Comparison of ENCODE assay signal across 1 cellular context in genomic region chr4:107444-108429, GRCh38.
TF ChIP-seq lines count a peak whose summit lies in the region.

No MANE protein-coding gene starts in this region.

TF ChIP-seq in WTC11, 78 proteins besides CTCF, POLR2A, EP300 and RAD21 (continued from another document and continues in another):
- TF ChIP-seq PREB (CRISPR knock-in tag; IDR thresholded peaks at IDR 0.05; ENCODE audit: borderline replicate concordance) (no peak), ZBTB43 (CRISPR knock-in tag; IDR thresholded peaks at IDR 0.05) (no peak), GTF2I (CRISPR knock-in tag; conservative IDR thresholded peaks at IDR 0.05) (no peak), TEAD1 (CRISPR knock-in tag; IDR thresholded peaks at IDR 0.05) (0 out of 2 replicates have a peak, but pooled peaks have one; percentile 49), RORB (CRISPR knock-in tag; IDR thresholded peaks at IDR 0.05) (no peak), FOXK1 (CRISPR knock-in tag; IDR thresholded peaks at IDR 0.05) (no peak), RELA (CRISPR knock-in tag; IDR thresholded peaks at IDR 0.05; ENCODE audit: borderline replicate concordance) (0 out of 2 replicates have a peak, but pooled peaks have one; percentile 52), ATF2 (CRISPR knock-in tag; IDR thresholded peaks at IDR 0.05; ENCODE audit: borderline replicate concordance, low read depth) (no peak), USF2 (CRISPR knock-in tag; IDR thresholded peaks at IDR 0.05) (no peak), ATF1 (CRISPR knock-in tag; IDR thresholded peaks at IDR 0.05) (no peak), FOXP1 (CRISPR knock-in tag; IDR thresholded peaks at IDR 0.05; ENCODE audit: borderline replicate concordance) (peak; percentile 89), OVOL2 (CRISPR knock-in tag; IDR thresholded peaks at IDR 0.05; ENCODE audit: borderline replicate concordance) (no peak), CREB1 (CRISPR knock-in tag; IDR thresholded peaks at IDR 0.05) (no peak), ELF4 (CRISPR knock-in tag; IDR thresholded peaks at IDR 0.05; ENCODE audit: low read depth) (peak; percentile 92; the same call in 1 of the 2 replicates), ZNF232 (CRISPR knock-in tag; IDR thresholded peaks at IDR 0.05) (no peak), STAT6 (CRISPR knock-in tag; conservative IDR thresholded peaks at IDR 0.05; ENCODE audit: low read depth) (no peak), MYBL2 (CRISPR knock-in tag; IDR thresholded peaks at IDR 0.05) (0 out of 2 replicates have a peak, but pooled peaks have one; percentile 19), FOXJ3 (CRISPR knock-in tag; IDR thresholded peaks at IDR 0.05; ENCODE audit: borderline replicate concordance) (no peak), SP1 (CRISPR knock-in tag; conservative IDR thresholded peaks at IDR 0.05) (no peak), TP53 (CRISPR knock-in tag; IDR thresholded peaks at IDR 0.05) (no peak), HMGXB4 (CRISPR knock-in tag; IDR thresholded peaks at IDR 0.05) (no peak; the same call in 1 of the 2 replicates), ZNF532 (CRISPR knock-in tag; IDR thresholded peaks at IDR 0.05; ENCODE audit: borderline replicate concordance) (no peak), TEAD4 (CRISPR knock-in tag; IDR thresholded peaks at IDR 0.05) (no peak; the same call in 1 of the 2 replicates), ESRRA (CRISPR knock-in tag; IDR thresholded peaks at IDR 0.05; ENCODE audit: borderline replicate concordance) (no peak), ZSCAN18 (CRISPR knock-in tag; IDR thresholded peaks at IDR 0.05) (no peak), HMGA2 (CRISPR knock-in tag; IDR thresholded peaks at IDR 0.05) (no peak), MAX (CRISPR knock-in tag; IDR thresholded peaks at IDR 0.05) (peak; percentile 38; the same call in 1 of the 2 replicates), ZNF263 (CRISPR knock-in tag; IDR thresholded peaks at IDR 0.05; ENCODE audit: low read depth) (peak; percentile 99), GABPB1 (CRISPR knock-in tag; IDR thresholded peaks at IDR 0.05) (no peak), ZNF512 (CRISPR knock-in tag; IDR thresholded peaks at IDR 0.05; ENCODE audit: borderline replicate concordance) (no peak), ZNF317 (CRISPR knock-in tag; IDR thresholded peaks at IDR 0.05; ENCODE audit: borderline replicate concordance, low read depth) (no peak; the same call in 1 of the 2 replicates), EMX1 (CRISPR knock-in tag; IDR thresholded peaks at IDR 0.05) (no peak), MLX (CRISPR knock-in tag; IDR thresholded peaks at IDR 0.05) (no peak), NFYB (CRISPR knock-in tag; conservative IDR thresholded peaks at IDR 0.05; ENCODE audit: low read depth) (no peak), ZBTB21 (CRISPR knock-in tag; IDR thresholded peaks at IDR 0.05; ENCODE audit: borderline replicate concordance) (no peak), NR1H2 (CRISPR knock-in tag; IDR thresholded peaks at IDR 0.05) (no peak), ZMAT4 (CRISPR knock-in tag; IDR thresholded peaks at IDR 0.05) (no peak), ATF6 (CRISPR knock-in tag; IDR thresholded peaks at IDR 0.05) (no peak)
